ENCODE assay signal across 1 cellular context in the genomic region with DNA sequence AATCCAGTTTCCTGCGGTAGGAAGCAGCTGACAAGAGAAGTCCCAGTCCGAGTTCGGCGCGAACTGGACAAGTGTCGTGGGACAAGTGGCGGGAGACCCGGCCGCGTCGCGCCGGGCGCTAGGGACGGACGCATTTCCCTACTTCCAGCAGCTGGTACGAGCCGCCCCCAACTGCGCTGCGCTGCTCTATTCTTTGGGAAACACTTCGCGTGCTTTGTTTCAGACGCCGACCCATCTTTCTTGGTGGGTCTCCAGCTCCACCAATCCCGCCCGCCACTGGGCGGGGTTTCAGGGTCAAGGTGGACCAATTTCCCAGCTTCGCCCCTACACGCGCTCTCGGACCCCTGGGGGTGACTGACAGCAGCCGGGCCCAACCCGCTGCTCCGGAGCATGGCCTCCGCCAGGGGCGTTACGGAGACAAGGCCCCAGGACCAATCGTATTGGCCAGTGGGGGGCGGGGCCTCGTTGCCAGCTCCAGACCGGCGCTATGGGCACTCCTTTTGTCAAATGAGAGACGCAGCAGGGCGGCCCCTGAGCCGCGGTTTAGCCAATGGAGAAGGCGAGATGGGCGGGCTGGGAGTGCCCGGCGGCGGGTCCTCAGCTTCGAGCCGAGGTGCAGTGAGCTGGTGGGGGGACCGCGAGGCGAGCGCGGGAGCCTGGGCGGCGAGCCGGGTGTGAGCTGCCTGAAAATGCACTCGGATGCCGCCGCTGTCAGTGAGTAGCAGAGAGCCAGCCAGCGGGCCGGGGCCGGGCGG.
TF ChIP-seq lines count a peak whose summit lies in the region.

A gene (plus strand): TSS at position 600 of the 755 bp plus-strand sequence. CDS start 90 bp downstream, at position 690.

TF ChIP-seq in HepG2, 621 proteins besides CTCF, POLR2A, EP300 and RAD21 (continued from another document and continues in another):
- TF ChIP-seq, protein P1, sequence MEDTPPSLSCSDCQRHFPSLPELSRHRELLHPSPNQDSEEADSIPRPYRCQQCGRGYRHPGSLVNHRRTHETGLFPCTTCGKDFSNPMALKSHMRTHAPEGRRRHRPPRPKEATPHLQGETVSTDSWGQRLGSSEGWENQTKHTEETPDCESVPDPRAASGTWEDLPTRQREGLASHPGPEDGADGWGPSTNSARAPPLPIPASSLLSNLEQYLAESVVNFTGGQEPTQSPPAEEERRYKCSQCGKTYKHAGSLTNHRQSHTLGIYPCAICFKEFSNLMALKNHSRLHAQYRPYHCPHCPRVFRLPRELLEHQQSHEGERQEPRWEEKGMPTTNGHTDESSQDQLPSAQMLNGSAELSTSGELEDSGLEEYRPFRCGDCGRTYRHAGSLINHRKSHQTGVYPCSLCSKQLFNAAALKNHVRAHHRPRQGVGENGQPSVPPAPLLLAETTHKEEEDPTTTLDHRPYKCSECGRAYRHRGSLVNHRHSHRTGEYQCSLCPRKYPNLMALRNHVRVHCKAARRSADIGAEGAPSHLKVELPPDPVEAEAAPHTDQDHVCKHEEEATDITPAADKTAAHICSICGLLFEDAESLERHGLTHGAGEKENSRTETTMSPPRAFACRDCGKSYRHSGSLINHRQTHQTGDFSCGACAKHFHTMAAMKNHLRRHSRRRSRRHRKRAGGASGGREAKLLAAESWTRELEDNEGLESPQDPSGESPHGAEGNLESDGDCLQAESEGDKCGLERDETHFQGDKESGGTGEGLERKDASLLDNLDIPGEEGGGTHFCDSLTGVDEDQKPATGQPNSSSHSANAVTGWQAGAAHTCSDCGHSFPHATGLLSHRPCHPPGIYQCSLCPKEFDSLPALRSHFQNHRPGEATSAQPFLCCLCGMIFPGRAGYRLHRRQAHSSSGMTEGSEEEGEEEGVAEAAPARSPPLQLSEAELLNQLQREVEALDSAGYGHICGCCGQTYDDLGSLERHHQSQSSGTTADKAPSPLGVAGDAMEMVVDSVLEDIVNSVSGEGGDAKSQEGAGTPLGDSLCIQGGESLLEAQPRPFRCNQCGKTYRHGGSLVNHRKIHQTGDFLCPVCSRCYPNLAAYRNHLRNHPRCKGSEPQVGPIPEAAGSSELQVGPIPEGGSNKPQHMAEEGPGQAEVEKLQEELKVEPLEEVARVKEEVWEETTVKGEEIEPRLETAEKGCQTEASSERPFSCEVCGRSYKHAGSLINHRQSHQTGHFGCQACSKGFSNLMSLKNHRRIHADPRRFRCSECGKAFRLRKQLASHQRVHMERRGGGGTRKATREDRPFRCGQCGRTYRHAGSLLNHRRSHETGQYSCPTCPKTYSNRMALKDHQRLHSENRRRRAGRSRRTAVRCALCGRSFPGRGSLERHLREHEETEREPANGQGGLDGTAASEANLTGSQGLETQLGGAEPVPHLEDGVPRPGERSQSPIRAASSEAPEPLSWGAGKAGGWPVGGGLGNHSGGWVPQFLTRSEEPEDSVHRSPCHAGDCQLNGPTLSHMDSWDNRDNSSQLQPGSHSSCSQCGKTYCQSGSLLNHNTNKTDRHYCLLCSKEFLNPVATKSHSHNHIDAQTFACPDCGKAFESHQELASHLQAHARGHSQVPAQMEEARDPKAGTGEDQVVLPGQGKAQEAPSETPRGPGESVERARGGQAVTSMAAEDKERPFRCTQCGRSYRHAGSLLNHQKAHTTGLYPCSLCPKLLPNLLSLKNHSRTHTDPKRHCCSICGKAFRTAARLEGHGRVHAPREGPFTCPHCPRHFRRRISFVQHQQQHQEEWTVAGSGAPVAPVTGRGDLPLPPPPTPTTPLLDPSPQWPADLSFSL (CRISPR knock-in tag; IDR thresholded peaks at IDR 0.05), result no peak
- TF ChIP-seq, protein P2, sequence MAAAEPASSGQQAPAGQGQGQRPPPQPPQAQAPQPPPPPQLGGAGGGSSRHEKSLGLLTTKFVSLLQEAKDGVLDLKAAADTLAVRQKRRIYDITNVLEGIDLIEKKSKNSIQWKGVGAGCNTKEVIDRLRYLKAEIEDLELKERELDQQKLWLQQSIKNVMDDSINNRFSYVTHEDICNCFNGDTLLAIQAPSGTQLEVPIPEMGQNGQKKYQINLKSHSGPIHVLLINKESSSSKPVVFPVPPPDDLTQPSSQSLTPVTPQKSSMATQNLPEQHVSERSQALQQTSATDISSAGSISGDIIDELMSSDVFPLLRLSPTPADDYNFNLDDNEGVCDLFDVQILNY (CRISPR knock-in tag; conservative IDR thresholded peaks at IDR 0.05), result 0 out of 2 replicates have a peak, but pooled peaks have one; percentile 26
- TF ChIP-seq FOSL2 (CRISPR knock-in tag; IDR thresholded peaks at IDR 0.05) (no peak), PTBP1 (IDR thresholded peaks at IDR 0.05; ENCODE audit: low read depth, low read length, poor library complexity, severe bottlenecking) (peak; percentile 23), ZFP62 (CRISPR knock-in tag; IDR thresholded peaks at IDR 0.05) (no peak), ZNF367 (CRISPR knock-in tag; IDR thresholded peaks at IDR 0.05; ENCODE audit: borderline replicate concordance) (no peak), TCF7 (IDR thresholded peaks at IDR 0.05; ENCODE audit: low read depth) (no peak), ZNF605 (CRISPR knock-in tag; IDR thresholded peaks at IDR 0.05) (peak; percentile 89), AKAP8 (CRISPR knock-in tag; IDR thresholded peaks at IDR 0.05) (0 out of 2 replicates have a peak, but pooled peaks have one; percentile 37), TEAD2 (CRISPR knock-in tag; IDR thresholded peaks at IDR 0.05) (no peak), ZNF562 (CRISPR knock-in tag; IDR thresholded peaks at IDR 0.05; ENCODE audit: borderline replicate concordance) (no peak), ZNF724P (CRISPR knock-in tag; IDR thresholded peaks at IDR 0.05; ENCODE audit: borderline replicate concordance) (no peak), YEATS4 (CRISPR knock-in tag; IDR thresholded peaks at IDR 0.05; ENCODE audit: borderline replicate concordance) (peak; percentile 47), ZSCAN12 (CRISPR knock-in tag; IDR thresholded peaks at IDR 0.05) (no peak), FOXA1 (IDR thresholded peaks at IDR 0.05) (no peak), FOXA1 (CRISPR knock-in tag; IDR thresholded peaks at IDR 0.05) (no peak), SCMH1 (CRISPR knock-in tag; IDR thresholded peaks at IDR 0.05; ENCODE audit: borderline replicate concordance) (no peak), FOXP1 (IDR thresholded peaks at IDR 0.05) (no peak), FOXP1 (CRISPR knock-in tag; IDR thresholded peaks at IDR 0.05) (no peak), ZNF329 (CRISPR knock-in tag; IDR thresholded peaks at IDR 0.05; ENCODE audit: low read depth) (no peak), ZNF530 (CRISPR knock-in tag; IDR thresholded peaks at IDR 0.05; ENCODE audit: low read depth) (no peak), U2AF2 (IDR thresholded peaks at IDR 0.05; ENCODE audit: low read depth, low read length) (no peak), MYNN (CRISPR knock-in tag; IDR thresholded peaks at IDR 0.05; ENCODE audit: low read depth) (no peak), REXO4 (CRISPR knock-in tag; IDR thresholded peaks at IDR 0.05; ENCODE audit: borderline replicate concordance) (no peak), TEAD3 (CRISPR knock-in tag; optimal IDR thresholded peaks at IDR 0.05; ENCODE audit: borderline replicate concordance) (no peak), SSRP1 (CRISPR knock-in tag; IDR thresholded peaks at IDR 0.05) (no peak), FOXM1 (CRISPR knock-in tag; IDR thresholded peaks at IDR 0.05) (no peak), RBM39 (IDR thresholded peaks at IDR 0.05; ENCODE audit: low read depth, low read length, poor library complexity, severe bottlenecking) (peak; percentile 78), ZFP37 (CRISPR knock-in tag; IDR thresholded peaks at IDR 0.05; ENCODE audit: borderline replicate concordance) (no peak), ZNF773 (CRISPR knock-in tag; IDR thresholded peaks at IDR 0.05; ENCODE audit: borderline replicate concordance) (no peak), ZBTB20 (CRISPR knock-in tag; IDR thresholded peaks at IDR 0.05; ENCODE audit: borderline replicate concordance, low read depth) (no peak), HNRNPH1 (optimal IDR thresholded peaks at IDR 0.05; ENCODE audit: low read depth, low read length) (no peak)
- TF ChIP-seq, protein P3, sequence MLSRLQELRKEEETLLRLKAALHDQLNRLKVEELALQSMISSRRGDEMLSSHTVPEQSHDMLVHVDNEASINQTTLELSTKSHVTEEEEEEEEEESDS (CRISPR knock-in tag; IDR thresholded peaks at IDR 0.05; ENCODE audit: borderline replicate concordance), result no peak
- TF ChIP-seq, protein P4, sequence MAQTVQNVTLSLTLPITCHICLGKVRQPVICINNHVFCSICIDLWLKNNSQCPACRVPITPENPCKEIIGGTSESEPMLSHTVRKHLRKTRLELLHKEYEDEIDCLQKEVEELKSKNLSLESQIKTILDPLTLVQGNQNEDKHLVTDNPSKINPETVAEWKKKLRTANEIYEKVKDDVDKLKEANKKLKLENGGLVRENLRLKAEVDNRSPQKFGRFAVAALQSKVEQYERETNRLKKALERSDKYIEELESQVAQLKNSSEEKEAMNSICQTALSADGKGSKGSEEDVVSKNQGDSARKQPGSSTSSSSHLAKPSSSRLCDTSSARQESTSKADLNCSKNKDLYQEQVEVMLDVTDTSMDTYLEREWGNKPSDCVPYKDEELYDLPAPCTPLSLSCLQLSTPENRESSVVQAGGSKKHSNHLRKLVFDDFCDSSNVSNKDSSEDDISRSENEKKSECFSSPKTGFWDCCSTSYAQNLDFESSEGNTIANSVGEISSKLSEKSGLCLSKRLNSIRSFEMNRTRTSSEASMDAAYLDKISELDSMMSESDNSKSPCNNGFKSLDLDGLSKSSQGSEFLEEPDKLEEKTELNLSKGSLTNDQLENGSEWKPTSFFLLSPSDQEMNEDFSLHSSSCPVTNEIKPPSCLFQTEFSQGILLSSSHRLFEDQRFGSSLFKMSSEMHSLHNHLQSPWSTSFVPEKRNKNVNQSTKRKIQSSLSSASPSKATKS (CRISPR knock-in tag; IDR thresholded peaks at IDR 0.05), result no peak
- TF ChIP-seq, protein P5, sequence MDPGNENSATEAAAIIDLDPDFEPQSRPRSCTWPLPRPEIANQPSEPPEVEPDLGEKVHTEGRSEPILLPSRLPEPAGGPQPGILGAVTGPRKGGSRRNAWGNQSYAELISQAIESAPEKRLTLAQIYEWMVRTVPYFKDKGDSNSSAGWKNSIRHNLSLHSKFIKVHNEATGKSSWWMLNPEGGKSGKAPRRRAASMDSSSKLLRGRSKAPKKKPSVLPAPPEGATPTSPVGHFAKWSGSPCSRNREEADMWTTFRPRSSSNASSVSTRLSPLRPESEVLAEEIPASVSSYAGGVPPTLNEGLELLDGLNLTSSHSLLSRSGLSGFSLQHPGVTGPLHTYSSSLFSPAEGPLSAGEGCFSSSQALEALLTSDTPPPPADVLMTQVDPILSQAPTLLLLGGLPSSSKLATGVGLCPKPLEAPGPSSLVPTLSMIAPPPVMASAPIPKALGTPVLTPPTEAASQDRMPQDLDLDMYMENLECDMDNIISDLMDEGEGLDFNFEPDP (CRISPR knock-in tag; conservative IDR thresholded peaks at IDR 0.05), result no peak
- TF ChIP-seq, protein P6, sequence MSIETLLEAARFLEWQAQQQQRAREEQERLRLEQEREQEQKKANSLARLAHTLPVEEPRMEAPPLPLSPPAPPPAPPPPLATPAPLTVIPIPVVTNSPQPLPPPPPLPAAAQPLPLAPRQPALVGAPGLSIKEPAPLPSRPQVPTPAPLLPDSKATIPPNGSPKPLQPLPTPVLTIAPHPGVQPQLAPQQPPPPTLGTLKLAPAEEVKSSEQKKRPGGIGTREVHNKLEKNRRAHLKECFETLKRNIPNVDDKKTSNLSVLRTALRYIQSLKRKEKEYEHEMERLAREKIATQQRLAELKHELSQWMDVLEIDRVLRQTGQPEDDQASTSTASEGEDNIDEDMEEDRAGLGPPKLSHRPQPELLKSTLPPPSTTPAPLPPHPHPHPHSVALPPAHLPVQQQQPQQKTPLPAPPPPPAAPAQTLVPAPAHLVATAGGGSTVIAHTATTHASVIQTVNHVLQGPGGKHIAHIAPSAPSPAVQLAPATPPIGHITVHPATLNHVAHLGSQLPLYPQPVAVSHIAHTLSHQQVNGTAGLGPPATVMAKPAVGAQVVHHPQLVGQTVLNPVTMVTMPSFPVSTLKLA (IDR thresholded peaks at IDR 0.05), result peak; percentile 58
- TF ChIP-seq, protein P7, sequence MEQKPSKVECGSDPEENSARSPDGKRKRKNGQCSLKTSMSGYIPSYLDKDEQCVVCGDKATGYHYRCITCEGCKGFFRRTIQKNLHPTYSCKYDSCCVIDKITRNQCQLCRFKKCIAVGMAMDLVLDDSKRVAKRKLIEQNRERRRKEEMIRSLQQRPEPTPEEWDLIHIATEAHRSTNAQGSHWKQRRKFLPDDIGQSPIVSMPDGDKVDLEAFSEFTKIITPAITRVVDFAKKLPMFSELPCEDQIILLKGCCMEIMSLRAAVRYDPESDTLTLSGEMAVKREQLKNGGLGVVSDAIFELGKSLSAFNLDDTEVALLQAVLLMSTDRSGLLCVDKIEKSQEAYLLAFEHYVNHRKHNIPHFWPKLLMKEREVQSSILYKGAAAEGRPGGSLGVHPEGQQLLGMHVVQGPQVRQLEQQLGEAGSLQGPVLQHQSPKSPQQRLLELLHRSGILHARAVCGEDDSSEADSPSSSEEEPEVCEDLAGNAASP (CRISPR knock-in tag; IDR thresholded peaks at IDR 0.05; ENCODE audit: borderline replicate concordance), result no peak
- TF ChIP-seq, protein P8, sequence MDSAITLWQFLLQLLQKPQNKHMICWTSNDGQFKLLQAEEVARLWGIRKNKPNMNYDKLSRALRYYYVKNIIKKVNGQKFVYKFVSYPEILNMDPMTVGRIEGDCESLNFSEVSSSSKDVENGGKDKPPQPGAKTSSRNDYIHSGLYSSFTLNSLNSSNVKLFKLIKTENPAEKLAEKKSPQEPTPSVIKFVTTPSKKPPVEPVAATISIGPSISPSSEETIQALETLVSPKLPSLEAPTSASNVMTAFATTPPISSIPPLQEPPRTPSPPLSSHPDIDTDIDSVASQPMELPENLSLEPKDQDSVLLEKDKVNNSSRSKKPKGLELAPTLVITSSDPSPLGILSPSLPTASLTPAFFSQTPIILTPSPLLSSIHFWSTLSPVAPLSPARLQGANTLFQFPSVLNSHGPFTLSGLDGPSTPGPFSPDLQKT (CRISPR knock-in tag; IDR thresholded peaks at IDR 0.05; ENCODE audit: borderline replicate concordance), result no peak
- TF ChIP-seq, protein P9, sequence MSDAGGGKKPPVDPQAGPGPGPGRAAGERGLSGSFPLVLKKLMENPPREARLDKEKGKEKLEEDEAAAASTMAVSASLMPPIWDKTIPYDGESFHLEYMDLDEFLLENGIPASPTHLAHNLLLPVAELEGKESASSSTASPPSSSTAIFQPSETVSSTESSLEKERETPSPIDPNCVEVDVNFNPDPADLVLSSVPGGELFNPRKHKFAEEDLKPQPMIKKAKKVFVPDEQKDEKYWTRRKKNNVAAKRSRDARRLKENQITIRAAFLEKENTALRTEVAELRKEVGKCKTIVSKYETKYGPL (CRISPR knock-in tag; IDR thresholded peaks at IDR 0.05), result 0 out of 2 replicates have a peak, but pooled peaks have one; percentile 25
- TF ChIP-seq, protein P10, sequence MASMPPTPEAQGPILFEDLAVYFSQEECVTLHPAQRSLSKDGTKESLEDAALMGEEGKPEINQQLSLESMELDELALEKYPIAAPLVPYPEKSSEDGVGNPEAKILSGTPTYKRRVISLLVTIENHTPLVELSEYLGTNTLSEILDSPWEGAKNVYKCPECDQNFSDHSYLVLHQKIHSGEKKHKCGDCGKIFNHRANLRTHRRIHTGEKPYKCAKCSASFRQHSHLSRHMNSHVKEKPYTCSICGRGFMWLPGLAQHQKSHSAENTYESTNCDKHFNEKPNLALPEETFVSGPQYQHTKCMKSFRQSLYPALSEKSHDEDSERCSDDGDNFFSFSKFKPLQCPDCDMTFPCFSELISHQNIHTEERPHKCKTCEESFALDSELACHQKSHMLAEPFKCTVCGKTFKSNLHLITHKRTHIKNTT (CRISPR knock-in tag; IDR thresholded peaks at IDR 0.05), result no peak
